In the genomic region with DNA sequence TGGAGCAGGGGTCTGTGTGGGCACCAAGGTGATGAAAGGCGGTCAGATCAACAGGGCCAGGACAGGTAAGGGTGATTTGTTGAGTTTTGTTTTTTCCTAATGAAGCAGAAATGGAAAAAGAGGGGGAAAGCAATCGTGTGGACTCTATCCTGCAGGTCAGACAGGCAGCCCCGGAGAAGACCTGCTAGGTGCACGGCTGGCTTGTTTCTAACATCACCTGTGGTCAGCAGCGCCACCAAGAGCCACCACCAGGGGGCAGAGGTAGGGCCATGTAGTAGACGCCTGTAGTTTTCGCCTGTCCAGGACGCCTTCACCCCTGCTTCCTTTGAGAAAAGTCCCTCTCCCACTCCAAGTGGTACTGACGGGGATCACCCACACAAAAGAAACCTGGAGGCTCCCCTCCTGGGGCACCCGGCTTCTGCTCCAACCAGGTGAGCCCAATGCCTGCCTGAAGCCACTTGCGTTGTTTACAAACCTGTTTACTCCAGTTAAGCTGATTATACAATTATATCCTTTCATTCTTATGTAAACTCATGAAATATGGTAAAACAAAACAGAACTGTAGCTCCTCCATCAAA, we compare ENCODE assay signal across 8 cellular contexts. TPM values are rescaled to one million over a fixed set of nuclear protein-coding genes. Genes with fewer than 3 reads are reported as not detected.
DNase-seq lines count a peak whose midpoint lies in the region; ATAC-seq and TF ChIP-seq lines count a peak whose summit lies in the region.

No MANE protein-coding gene starts in this region.

- POLR2A ChIA-PET in BJ (lab: Charles Lee), result no interaction called here

- DNase-seq in BJ (ENCODE audit: low read depth), result no peak
- DNase-seq in H4 (ENCODE audit: low spot score), result peak; percentile 78
- DNase-seq in NCI-H2227 treated with DMSO at 0.1 percent for 48 hours (lab: John Stamatoyannopoulos, UW), result peak; percentile 69
- peak; percentile 51 to 91 (median 68) for DNase-seq in activated CD4-positive, CD25-positive, alpha-beta regulatory T cell (lab: John Stamatoyannopoulos, UW)
- DNase-seq in cardiac fibroblast (ENCODE audit: low read depth in 2 of 2), result peak; percentile 83 to 85
- no peak for DNase-seq in kidney epithelial cell (ENCODE audit: low read depth)
- DNase-seq in stimulated activated CD4-positive, alpha-beta T cell treated with anti-CD3 and anti-CD28 coated beads, Interleukin-1b, Interleukin-23, amount 100 ng/mL, for 48 hours, result peak; percentile 78

- peak; percentile 97 for TF ChIP-seq CTCF in BJ (IDR thresholded peaks at IDR 0.05; ENCODE audit: insufficient read depth, low read depth, low read length)
- TF ChIP-seq CTCF in cardiac fibroblast (IDR thresholded peaks at IDR 0.05; ENCODE audit: low read depth, low read length), result peak; percentile 96
- TF ChIP-seq CTCF in kidney epithelial cell (IDR thresholded peaks at IDR 0.05; ENCODE audit: insufficient read depth, low read length, poor library complexity, severe bottlenecking), result peak; percentile 96

- no peak overlapping the region for H3K4me3 ChIP-seq in BJ (ENCODE audit: low read depth, low read length)
- no peak overlapping the region for H3K4me3 ChIP-seq in cardiac fibroblast (replicated peaks in 1 of 2; ENCODE audit: low read depth in 2 of 2, low read length in 2 of 2)
- H3K4me3 ChIP-seq in kidney epithelial cell (ENCODE audit: low read depth, low read length), result no peak overlapping the region

- ATAC-seq in HG02852 (IDR thresholded peaks at IDR 0.05; ENCODE audit: unreplicated experiment), result no peak

- H3K36me3 ChIP-seq in BJ (ENCODE audit: control insufficient read depth, insufficient read depth, low read length) (no peaks in the 10 kb centered on the region), kidney epithelial cell (ENCODE audit: control insufficient read depth, insufficient read depth, low read length) (no peaks in the 10 kb centered on the region)

- CTCF ChIA-PET in BJ (lab: Yijun Ruan, JAX), result interaction anchor here (0.7 to 6.3 kb wide), 20 partner anchors 8 to 314 kb away, joined by 3 to 89 read pairs (median 4); a partner anchor contains a TSS

- H3K27me3 ChIP-seq in BJ (ENCODE audit: control insufficient read depth, insufficient read depth, low read length) (peaks cover 2% of the 10 kb centered on the region; the same call in 1 of the 2 replicates), kidney epithelial cell (ENCODE audit: control insufficient read depth, insufficient read depth, low read length) (no peaks in the 10 kb centered on the region)

RNA-seq across cellular contexts. Expression of a gene that starts 54.2 kb away (rescaled TPM):
- 22.2 and 25.2 TPM in 2 replicates for polyA plus RNA-seq in BJ (2011; rRNA removed)
- polyA minus RNA-seq in BJ (2011; rRNA and poly(A)+ RNA removed), result 20.3 and 20.4 TPM in 2 replicates
- total RNA-seq in H4 (2014; rRNA removed; shearing (Covaris generic)), result 33.7 and 41.8 TPM in 2 replicates
- 41.6 and 46.2 TPM in 2 replicates for total RNA-seq in kidney epithelial cell

Comparison
In these comparisons a context has a peak if more than half of its experiments do, and no peak if none do; other contexts are left out.
1. DNase-seq: peak in H4 (single experiment), NCI-H2227 treated with DMSO at 0.1 percent for 48 hours (single experiment), activated CD4-positive, CD25-positive, alpha-beta regulatory T cell (4 of 4), cardiac fibroblast (2 of 2) and stimulated activated CD4-positive, alpha-beta T cell treated with anti-CD3 and anti-CD28 coated beads, Interleukin-1b, Interleukin-23, amount 100 ng/mL, for 48 hours (single experiment); none in BJ (single experiment) and kidney epithelial cell (single experiment).
2. Peak in every context shown above with its lines, with median percentiles within 50 percentile points of each other: CTCF ChIP-seq.